Comparison of ENCODE assay signal across 19 cellular contexts in genomic region chr14:99563749-99564129, GRCh38. TPM values are rescaled to one million over a fixed set of nuclear protein-coding genes. Genes with fewer than 3 reads are reported as not detected.
DNase-seq lines count a peak whose midpoint lies in the region; ATAC-seq and TF ChIP-seq lines count a peak whose summit lies in the region.
"Had no signal": no experiment of that assay in that cellular context is flagged by ENCODE, and none has a peak within 500 bp of the region (broad histone marks: within the 10 kb centered on the region; RNA-seq: fewer than 3 reads in every experiment).

No MANE protein-coding gene starts in this region.

- H3K9me3 Mint-ChIP-seq in endodermal cell = peaks cover 2% of the 10 kb centered on the region
- H3K9me3 Mint-ChIP-seq: activated naive CD8-positive, alpha-beta T cell treated with anti-CD3 and anti-CD28 coated beads, Interleukin-2, amount 50 U/mL, for 24 hours; activated T-helper 1 cell treated with anti-CD3 and anti-CD28 coated beads, Interleukin-12 subunit alpha, Interleukin-12 subunit beta, Interleukin-2, Interleukin-4 antibody, amounts not matched to agents 30 ng/mL and 10 ng/mL and 1 ng/mL, durations not matched to agents 14 hours and 24 hours and 36 hours had no signal

- H3K4me2 ChIP-seq in BLaER1 (peak overlapping the region; percentile 84), osteoblast (ENCODE audit: insufficient read depth, low read length) (no peak overlapping the region)

- H3K27ac Mint-ChIP-seq in endodermal cell = no peak overlapping the region
- H3K27ac Mint-ChIP-seq: activated naive CD8-positive, alpha-beta T cell treated with anti-CD3 and anti-CD28 coated beads, Interleukin-2, amount 50 U/mL, for 24 hours; activated T-helper 1 cell treated with anti-CD3 and anti-CD28 coated beads, Interleukin-12 subunit alpha, Interleukin-12 subunit beta, Interleukin-2, Interleukin-4 antibody, amounts not matched to agents 30 ng/mL and 10 ng/mL and 1 ng/mL, durations not matched to agents 14 hours and 24 hours and 36 hours had no signal

- H3K27me3 ChIP-seq in BLaER1 (no peaks in the 10 kb centered on the region), endodermal cell (ENCODE audit: control insufficient read depth, insufficient read depth, low read length, poor library complexity, severe bottlenecking) (no peaks in the 10 kb centered on the region), osteoblast (ENCODE audit: insufficient read depth, low read length) (no peaks in the 10 kb centered on the region)
- H3K27me3 ChIP-seq: hepatocyte, SJSA1 had no signal

- H3K4me1 Mint-ChIP-seq in endodermal cell = peaks cover 34% of the 10 kb centered on the region
- H3K4me1 Mint-ChIP-seq: activated naive CD8-positive, alpha-beta T cell treated with anti-CD3 and anti-CD28 coated beads, Interleukin-2, amount 50 U/mL, for 24 hours had no signal

- H3K4me3 ChIP-seq in BLaER1 = no peak overlapping the region
- peak overlapping the region; percentile 20; the same call in 1 of the 2 replicates for H3K4me3 ChIP-seq in LNCaP clone FGC (ENCODE audit: low read depth, low read length)
- H3K4me3 ChIP-seq in endodermal cell (ENCODE audit: low read length) = no peak overlapping the region
- H3K4me3 ChIP-seq in osteoblast (ENCODE audit: insufficient read depth, low read length) = no peak overlapping the region
- H3K4me3 ChIP-seq: hepatocyte, SJSA1 had no signal

- peaks cover 10% of the 10 kb centered on the region for H3K79me2 ChIP-seq in osteoblast (ENCODE audit: insufficient read depth, low read length)

- H3K9me3 ChIP-seq in BLaER1 = no peaks in the 10 kb centered on the region
- no peaks in the 10 kb centered on the region for H3K9me3 ChIP-seq in endodermal cell (ENCODE audit: control insufficient read depth, low read length)
- no peaks in the 10 kb centered on the region for H3K9me3 ChIP-seq in osteoblast (ENCODE audit: low read depth, low read length)
- H3K9me3 ChIP-seq: Caco-2, neutrophil, SJSA1 had no signal

- no peak overlapping the region for H3K4me3 Mint-ChIP-seq in endodermal cell
- H3K4me3 Mint-ChIP-seq: activated naive CD8-positive, alpha-beta T cell treated with anti-CD3 and anti-CD28 coated beads, Interleukin-2, amount 50 U/mL, for 24 hours; activated T-helper 1 cell treated with anti-CD3 and anti-CD28 coated beads, Interleukin-12 subunit alpha, Interleukin-12 subunit beta, Interleukin-2, Interleukin-4 antibody, amounts not matched to agents 30 ng/mL and 10 ng/mL and 1 ng/mL, durations not matched to agents 14 hours and 24 hours and 36 hours had no signal

- H3K36me3 Mint-ChIP-seq in endodermal cell (ENCODE audit: low read depth) = peaks cover 2% of the 10 kb centered on the region

- DNase-seq in LNCaP clone FGC (ENCODE audit: low read depth) = no peak
- DNase-seq in endodermal cell = no peak
- peak; percentile 62 for DNase-seq in osteoblast (ENCODE audit: insufficient read length, low spot score, missing footprints)
- no peak for DNase-seq in stimulated activated CD4-positive, alpha-beta T cell treated with anti-CD3 and anti-CD28 coated beads, Interleukin-4, amount 100 ng/mL, for 24 hours
- DNase-seq in head of caudate nucleus = no peak
- DNase-seq in NAMALWA (ENCODE audit: low spot score) = no peak
- DNase-seq: activated CD4-positive, CD25-positive, alpha-beta regulatory T cell treated with anti-CD3 and anti-CD28 coated beads, Interleukin-2, amount 50 U/mL, for 72 hours; activated naive CD8-positive, alpha-beta T cell treated with anti-CD3 and anti-CD28 coated beads, Interleukin-2, amount 50 U/mL, for 24 hours; effector CD4-positive, alpha-beta T cell; KG1; NCI-H1105; stimulated activated naive CD4-positive, alpha-beta T cell had no signal

- H2AFZ ChIP-seq in osteoblast (ENCODE audit: low read length) = no peak overlapping the region
- H2AFZ ChIP-seq: hepatocyte had no signal

- H4K20me1 ChIP-seq in BLaER1 (peaks cover 100% of the 10 kb centered on the region), osteoblast (ENCODE audit: insufficient read depth, low read length) (peaks cover 63% of the 10 kb centered on the region)

- H3K27ac ChIP-seq in BLaER1 = no peak overlapping the region
- H3K27ac ChIP-seq in endodermal cell (ENCODE audit: low read depth, low read length) = peak overlapping the region; percentile 93
- H3K27ac ChIP-seq in osteoblast (ENCODE audit: low read depth, low read length) = no peak overlapping the region
- H3K27ac ChIP-seq: neutrophil, SJSA1 had no signal

- intact Hi-C loops in head of caudate nucleus (cut with DNase I) = loop anchor here (5.0 kb wide), 1 partner anchor 39 kb away; the partner anchor contains the start of gene CCDC85C

- WGBS in endodermal cell (ENCODE audit: insufficient coverage in 1 of 2, insufficient read length in 1 of 2), 2 experiments = 90% methylated on average over 2 to 6 of the region's 6 CpGs

- no peak for ATAC-seq in HG02885 (IDR thresholded peaks at IDR 0.05; ENCODE audit: poor library complexity, unreplicated experiment)
- ATAC-seq: activated naive CD8-positive, alpha-beta T cell treated with anti-CD3 and anti-CD28 coated beads, Interleukin-2, amount 50 U/mL, for 24 hours had no signal

- TF ChIP-seq CTCF in LNCaP clone FGC (IDR thresholded peaks at IDR 0.05; ENCODE audit: control insufficient read depth, extremely low read depth, insufficient read depth) = no peak
- TF ChIP-seq CTCF in endodermal cell (conservative IDR thresholded peaks at IDR 0.05) = no peak
- TF ChIP-seq CTCF in osteoblast (IDR thresholded peaks at IDR 0.05; ENCODE audit: extremely low read depth, low read depth, low read length) = no peak

- H3K27me3 Mint-ChIP-seq in endodermal cell (ENCODE audit: insufficient read depth) = no peaks in the 10 kb centered on the region
- H3K27me3 Mint-ChIP-seq: activated naive CD8-positive, alpha-beta T cell treated with anti-CD3 and anti-CD28 coated beads, Interleukin-2, amount 50 U/mL, for 24 hours had no signal

- H3K9ac ChIP-seq in BLaER1 (no peak overlapping the region), endodermal cell (ENCODE audit: extremely low read depth, low read length, poor library complexity, severe bottlenecking) (no peak overlapping the region)

- peaks cover 100% of the 10 kb centered on the region for H3K4me1 ChIP-seq in BLaER1
- peaks cover 4% of the 10 kb centered on the region for H3K4me1 ChIP-seq in endodermal cell (ENCODE audit: control insufficient read depth, insufficient read depth, low read length)
- H3K4me1 ChIP-seq in osteoblast (ENCODE audit: insufficient read depth, low read length) = peaks cover 14% of the 10 kb centered on the region

- peaks cover 3% of the 10 kb centered on the region; the same call in 1 of the 2 replicates for H3K36me3 ChIP-seq in BLaER1
- no peaks in the 10 kb centered on the region for H3K36me3 ChIP-seq in endodermal cell (ENCODE audit: control insufficient read depth, insufficient read depth, low read length)
- H3K36me3 ChIP-seq in osteoblast (ENCODE audit: insufficient read depth, low read length) = no peaks in the 10 kb centered on the region
- H3K36me3 ChIP-seq: neutrophil, SJSA1 had no signal

RNA-seq across cellular contexts. Expression of gene CCDC85C, which starts 40.3 kb away (rescaled TPM):
- 10 to 100 TPM; 32.8 to 45.8 TPM for total RNA-seq in endodermal cell
- polyA plus RNA-seq in endodermal cell (2013, experiment 1 of 2) = 63.0 TPM
- 64.5 TPM for polyA plus RNA-seq in endodermal cell (2013, experiment 2 of 2)
- total RNA-seq in osteoblast = 3.2 and 3.6 TPM in 2 replicates
